ENCODE assay signal across 13 cellular contexts in genomic region chr21:32463367-32463766, GRCh38. TPM values are rescaled to one million over a fixed set of nuclear protein-coding genes. Genes with fewer than 3 reads are reported as not detected.
DNase-seq lines count a peak whose midpoint lies in the region; ATAC-seq and TF ChIP-seq lines count a peak whose summit lies in the region.
"Had no signal": no experiment of that assay in that cellular context is flagged by ENCODE, and none has a peak within 500 bp of the region (broad histone marks: within the 10 kb centered on the region; RNA-seq: fewer than 3 reads in every experiment).

No MANE protein-coding gene starts in this region.

- POLR2A ChIA-PET in activated CD8-positive, alpha-beta T cell treated with anti-CD3 and anti-CD28 coated beads for 36 hours (lab: Charles Lee): no interaction called here

- H3K4me3 ChIP-seq in AG09309 (ENCODE audit: control insufficient read depth, low read depth, low read length): no peak overlapping the region
- no peak overlapping the region for H3K4me3 ChIP-seq in coronary artery
- peak overlapping the region; percentile 1 for H3K4me3 ChIP-seq in osteoblast (ENCODE audit: insufficient read depth, low read length)

- peaks cover 5% of the 10 kb centered on the region for H3K4me1 Mint-ChIP-seq in activated CD8-positive, alpha-beta T cell treated with anti-CD3 and anti-CD28 coated beads for 36 hours (ENCODE audit: low read depth)
- H3K4me1 Mint-ChIP-seq: activated CD4-positive, alpha-beta memory T cell treated with anti-CD3 and anti-CD28 coated beads, Interleukin-2, amount 10 ng/mL, durations not matched to agents 7 days and 5 days; activated naive CD8-positive, alpha-beta T cell treated with anti-CD3 and anti-CD28 coated beads, Interleukin-2, amount 10 ng/mL, durations not matched to agents 7 days and 5 days had no signal

- no peak overlapping the region for H2AFZ ChIP-seq in osteoblast (ENCODE audit: low read length)

- H3K9me3 ChIP-seq in osteoblast (ENCODE audit: low read depth, low read length): no peaks in the 10 kb centered on the region

- intact Hi-C loops in activated CD8-positive, alpha-beta T cell treated with anti-CD3 and anti-CD28 coated beads for 36 hours (cut with micrococcal nuclease): no loop called here

- peak overlapping the region; percentile 85 for H3K4me2 ChIP-seq in osteoblast (ENCODE audit: insufficient read depth, low read length)

- CTCF ChIA-PET in activated CD8-positive, alpha-beta T cell treated with anti-CD3 and anti-CD28 coated beads for 36 hours (lab: Charles Lee): no interaction called here

- peaks cover 34% of the 10 kb centered on the region for H3K4me1 ChIP-seq in osteoblast (ENCODE audit: insufficient read depth, low read length)

- peaks cover 32% of the 10 kb centered on the region for H3K36me3 Mint-ChIP-seq in activated CD8-positive, alpha-beta T cell treated with anti-CD3 and anti-CD28 coated beads for 36 hours (ENCODE audit: low read depth)

- TF ChIP-seq CTCF in AG09309 (IDR thresholded peaks at IDR 0.05; ENCODE audit: control insufficient read depth, insufficient read depth, low read depth, low read length, missing control alignments) (no peak), coronary artery (IDR thresholded peaks at IDR 0.05) (no peak), osteoblast (IDR thresholded peaks at IDR 0.05; ENCODE audit: extremely low read depth, low read depth, low read length) (no peak)
- no peak for TF ChIP-seq CTCF in activated CD8-positive, alpha-beta T cell treated with anti-CD3 and anti-CD28 coated beads for 36 hours (IDR thresholded peaks at IDR 0.05)

- no peaks in the 10 kb centered on the region for H3K9me3 Mint-ChIP-seq in activated CD8-positive, alpha-beta T cell treated with anti-CD3 and anti-CD28 coated beads for 36 hours
- H3K9me3 Mint-ChIP-seq: activated CD4-positive, alpha-beta memory T cell treated with anti-CD3 and anti-CD28 coated beads, Interleukin-2, amount 10 ng/mL, durations not matched to agents 7 days and 5 days; activated naive CD8-positive, alpha-beta T cell treated with anti-CD3 and anti-CD28 coated beads, Interleukin-2, amount 10 ng/mL, durations not matched to agents 7 days and 5 days; CD4-positive, alpha-beta T cell had no signal

- DNase-seq in AG09309 (ENCODE audit: low read depth): peak; percentile 83
- peak; percentile 88 for DNase-seq in LoVo (ENCODE audit: low spot score)
- DNase-seq in coronary artery (ENCODE audit: low spot score): peak; percentile 84
- peak; percentile 64 for DNase-seq in osteoblast (ENCODE audit: insufficient read length, low spot score, missing footprints)
- no peak for DNase-seq in activated CD8-positive, alpha-beta T cell treated with anti-CD3 and anti-CD28 coated beads for 36 hours
- no peak for DNase-seq in activated CD4-positive, alpha-beta T cell treated with anti-CD3 and anti-CD28 coated beads for 48 hours
- DNase-seq: activated CD4-positive, alpha-beta memory T cell treated with anti-CD3 and anti-CD28 coated beads, Interleukin-2, amount 10 ng/mL, durations not matched to agents 7 days and 5 days; activated naive CD8-positive, alpha-beta T cell treated with anti-CD3 and anti-CD28 coated beads, Interleukin-2, amount 10 ng/mL, durations not matched to agents 7 days and 5 days; CD4-positive, alpha-beta T cell; stimulated activated naive CD8-positive, alpha-beta T cell treated with anti-CD3 and anti-CD28 coated beads, Interleukin-15, Interleukin-2, amounts not matched to agents 100 U/mL and 50 U/mL, for 24 hours had no signal

- H3K27ac ChIP-seq in coronary artery: peak overlapping the region; percentile 79
- peak overlapping the region; percentile 100 for H3K27ac ChIP-seq in osteoblast (ENCODE audit: low read depth, low read length)
- H3K27ac ChIP-seq: HL-60 had no signal

- no peaks in the 10 kb centered on the region for H3K27me3 ChIP-seq in osteoblast (ENCODE audit: insufficient read depth, low read length)

- no peak overlapping the region for H3K27ac Mint-ChIP-seq in activated CD8-positive, alpha-beta T cell treated with anti-CD3 and anti-CD28 coated beads for 36 hours
- H3K27ac Mint-ChIP-seq: activated CD4-positive, alpha-beta memory T cell treated with anti-CD3 and anti-CD28 coated beads, Interleukin-2, amount 10 ng/mL, durations not matched to agents 7 days and 5 days; activated naive CD8-positive, alpha-beta T cell treated with anti-CD3 and anti-CD28 coated beads, Interleukin-2, amount 10 ng/mL, durations not matched to agents 7 days and 5 days; CD4-positive, alpha-beta T cell had no signal

- ATAC-seq in activated CD8-positive, alpha-beta T cell treated with anti-CD3 and anti-CD28 coated beads for 36 hours: no peak
- no peak for ATAC-seq in HG03469 (IDR thresholded peaks at IDR 0.05; ENCODE audit: unreplicated experiment)
- ATAC-seq in HG02642 (IDR thresholded peaks at IDR 0.05; ENCODE audit: poor library complexity, unreplicated experiment): no peak
- ATAC-seq: stimulated activated naive CD8-positive, alpha-beta T cell treated with anti-CD3 and anti-CD28 coated beads, Interleukin-15, Interleukin-2, amounts not matched to agents 100 U/mL and 50 U/mL, for 24 hours had no signal

- no peaks in the 10 kb centered on the region for H4K20me1 ChIP-seq in osteoblast (ENCODE audit: insufficient read depth, low read length)

- no peak overlapping the region for H3K4me3 Mint-ChIP-seq in activated CD8-positive, alpha-beta T cell treated with anti-CD3 and anti-CD28 coated beads for 36 hours
- H3K4me3 Mint-ChIP-seq: activated CD4-positive, alpha-beta memory T cell treated with anti-CD3 and anti-CD28 coated beads, Interleukin-2, amount 10 ng/mL, durations not matched to agents 7 days and 5 days; activated naive CD8-positive, alpha-beta T cell treated with anti-CD3 and anti-CD28 coated beads, Interleukin-2, amount 10 ng/mL, durations not matched to agents 7 days and 5 days; CD4-positive, alpha-beta T cell had no signal

- no peaks in the 10 kb centered on the region for H3K79me2 ChIP-seq in osteoblast (ENCODE audit: insufficient read depth, low read length)

- H3K36me3 ChIP-seq in osteoblast (ENCODE audit: insufficient read depth, low read length): no peaks in the 10 kb centered on the region

- no peaks in the 10 kb centered on the region for H3K27me3 Mint-ChIP-seq in activated CD8-positive, alpha-beta T cell treated with anti-CD3 and anti-CD28 coated beads for 36 hours
- H3K27me3 Mint-ChIP-seq: activated CD4-positive, alpha-beta memory T cell treated with anti-CD3 and anti-CD28 coated beads, Interleukin-2, amount 10 ng/mL, durations not matched to agents 7 days and 5 days; activated naive CD8-positive, alpha-beta T cell treated with anti-CD3 and anti-CD28 coated beads, Interleukin-2, amount 10 ng/mL, durations not matched to agents 7 days and 5 days; CD4-positive, alpha-beta T cell had no signal

RNA-seq across cellular contexts. Expression of gene EVA1C, which starts 50.9 kb away (rescaled TPM):
- 5.0 and 8.0 TPM in 2 replicates for total RNA-seq in osteoblast
- total RNA-seq in activated CD8-positive, alpha-beta T cell treated with anti-CD3 and anti-CD28 coated beads for 36 hours: 10 to 100 TPM; 11.1 to 13.7 TPM

Comparison
In these comparisons a context has a peak if more than half of its experiments do, and no peak if none do; other contexts are left out.
1. DNase-seq: peak in AG09309 (single experiment), LoVo (single experiment), coronary artery (single experiment) and osteoblast (single experiment); none in activated CD8-positive, alpha-beta T cell treated with anti-CD3 and anti-CD28 coated beads for 36 hours (single experiment) and activated CD4-positive, alpha-beta T cell treated with anti-CD3 and anti-CD28 coated beads for 48 hours (single experiment).